12 cellular contexts compared by ENCODE assay signal in genomic region chr3:197878427-197878826, GRCh38.
DNase-seq lines count a peak whose midpoint lies in the region; ATAC-seq and TF ChIP-seq lines count a peak whose summit lies in the region.
"Had no signal": no experiment of that assay in that cellular context is flagged by ENCODE, and none has a peak within 500 bp of the region (broad histone marks: within the 10 kb centered on the region; RNA-seq: fewer than 3 reads in every experiment).

No MANE protein-coding gene starts in this region.

- peaks cover 6% of the 10 kb centered on the region for H3K36me3 Mint-ChIP-seq in activated naive CD4-positive, alpha-beta T cell treated with anti-CD3 and anti-CD28 coated beads, Interleukin-2, amount 50 U/mL, for 24 hours
- peaks cover 26% of the 10 kb centered on the region for H3K36me3 Mint-ChIP-seq in type B pancreatic cell

- H3K4me3 ChIP-seq in GM12865 (ENCODE audit: low read depth, low read length) = no peak overlapping the region
- no peak overlapping the region for H3K4me3 ChIP-seq in NB4 (ENCODE audit: low read depth, low read length)

- H3K9me3 Mint-ChIP-seq in activated naive CD4-positive, alpha-beta T cell treated with anti-CD3 and anti-CD28 coated beads, Interleukin-2, amount 50 U/mL, for 24 hours = no peaks in the 10 kb centered on the region
- H3K9me3 Mint-ChIP-seq in type B pancreatic cell = no peaks in the 10 kb centered on the region
- H3K9me3 Mint-ChIP-seq: mesothelial cell of epicardium had no signal

- TF ChIP-seq CTCF in GM12865 (IDR thresholded peaks at IDR 0.05; ENCODE audit: insufficient read depth, low read depth, low read length, missing control alignments) = no peak
- no peak for TF ChIP-seq CTCF in NB4 (IDR thresholded peaks at IDR 0.05; ENCODE audit: low read depth, low read length)
- no peak for TF ChIP-seq CTCF in type B pancreatic cell (conservative IDR thresholded peaks at IDR 0.05)

- ATAC-seq in GM21447 (IDR thresholded peaks at IDR 0.05; ENCODE audit: unreplicated experiment) = no peak
- ATAC-seq: foreskin keratinocyte had no signal

- H3K4me1 Mint-ChIP-seq in activated naive CD4-positive, alpha-beta T cell treated with anti-CD3 and anti-CD28 coated beads, Interleukin-2, amount 50 U/mL, for 24 hours = peaks cover 4% of the 10 kb centered on the region
- H3K4me1 Mint-ChIP-seq in type B pancreatic cell (ENCODE audit: unreplicated experiment) = no peaks in the 10 kb centered on the region
- H3K4me1 Mint-ChIP-seq: mesothelial cell of epicardium had no signal

- peak overlapping the region; percentile 23 for H3K27ac Mint-ChIP-seq in activated naive CD4-positive, alpha-beta T cell treated with anti-CD3 and anti-CD28 coated beads, Interleukin-2, amount 50 U/mL, for 24 hours
- no peak overlapping the region for H3K27ac Mint-ChIP-seq in type B pancreatic cell
- H3K27ac Mint-ChIP-seq: mesothelial cell of epicardium had no signal

- DNase-seq in GM12865 (ENCODE audit: low read depth) (peak; percentile 30), NB4 (ENCODE audit: low read depth) (peak; percentile 90), NCI-H2107 (lab: John Stamatoyannopoulos, UW) (no peak), NCI-H345 treated with DMSO at 0.1 percent for 48 hours (lab: John Stamatoyannopoulos, UW; ENCODE audit: unreplicated experiment) (no peak), type B pancreatic cell (ENCODE audit: extremely low spot score, unreplicated experiment) (no peak)
- DNase-seq in stimulated activated CD4-positive, alpha-beta T cell treated with anti-CD3 and anti-CD28 coated beads, Interleukin-4, amount 100 ng/mL, for 48 hours (ENCODE audit: low read depth in 2 of 2) = peak; percentile 56 to 74
- DNase-seq: brain microvascular endothelial cell, foreskin keratinocyte, NCI-H2029 had no signal

- no peak overlapping the region for H3K4me3 Mint-ChIP-seq in activated naive CD4-positive, alpha-beta T cell treated with anti-CD3 and anti-CD28 coated beads, Interleukin-2, amount 50 U/mL, for 24 hours
- no peak overlapping the region for H3K4me3 Mint-ChIP-seq in type B pancreatic cell
- H3K4me3 Mint-ChIP-seq: mesothelial cell of epicardium had no signal

- TF ChIP-seq POLR2A in NB4 (IDR thresholded peaks at IDR 0.05; ENCODE audit: extremely low read depth, insufficient read length) = no peak

- H3K27me3 Mint-ChIP-seq in activated naive CD4-positive, alpha-beta T cell treated with anti-CD3 and anti-CD28 coated beads, Interleukin-2, amount 50 U/mL, for 24 hours = no peaks in the 10 kb centered on the region
- H3K27me3 Mint-ChIP-seq in type B pancreatic cell = no peaks in the 10 kb centered on the region

Comparison
In these comparisons a context has a peak if more than half of its experiments do, and no peak if none do; other contexts are left out.
1. DNase-seq: peak in GM12865 (single experiment), NB4 (single experiment) and stimulated activated CD4-positive, alpha-beta T cell treated with anti-CD3 and anti-CD28 coated beads, Interleukin-4, amount 100 ng/mL, for 48 hours (2 of 2); none in NCI-H2107 (single experiment), NCI-H345 treated with DMSO at 0.1 percent for 48 hours (single experiment) and type B pancreatic cell (single experiment).